Comparison of ENCODE assay signal across 9 cellular contexts in genomic region chr5:84752780-84753179, GRCh38.
"Had no signal": no experiment of that assay in that cellular context is flagged by ENCODE, and none has a peak within 500 bp of the region (broad histone marks: within the 10 kb centered on the region; RNA-seq: fewer than 3 reads in every experiment).

No MANE protein-coding gene starts in this region.

- DNase-seq: H7, HFFc6, IMR-90, KG1 had no signal

- H3K9me3 ChIP-seq: HAP-1 had no signal

- H3K4me3 ChIP-seq: GM23338, HAP-1, K562 had no signal

- ATAC-seq: GM23338, HCT116, K562 had no signal

- H3K36me3 ChIP-seq: HAP-1 had no signal

- H2AFZ ChIP-seq: GM23338 had no signal

- FAIRE-seq: K562 had no signal

- H3K27ac ChIP-seq: HL-60 had no signal

- H3K4me1 ChIP-seq: HAP-1 had no signal

- H3K4me2 ChIP-seq: GM23338 had no signal
